ENCODE assay signal across 15 cellular contexts in the genomic region with DNA sequence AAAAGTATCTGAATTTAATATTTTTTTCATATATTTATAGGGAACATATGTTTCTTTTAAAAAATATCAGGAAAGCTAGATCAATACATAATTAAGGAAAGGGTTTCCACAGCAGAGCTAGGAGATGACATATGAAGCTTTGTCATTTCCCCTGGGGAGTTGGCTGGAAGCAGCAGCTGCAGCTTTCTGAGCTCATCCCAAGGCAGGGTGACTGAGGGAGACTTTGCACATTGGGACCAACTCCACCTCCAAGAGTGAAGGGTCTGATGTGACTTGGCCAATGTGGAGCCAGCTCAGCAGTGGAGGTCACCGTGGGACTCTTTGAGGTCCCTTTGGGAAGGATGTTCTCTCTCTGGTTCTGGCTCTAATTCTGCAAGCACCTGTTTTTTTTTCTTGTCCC.
DNase-seq lines count a peak whose midpoint lies in the region; ATAC-seq and TF ChIP-seq lines count a peak whose summit lies in the region.
"Had no signal": no experiment of that assay in that cellular context is flagged by ENCODE, and none has a peak within 500 bp of the region (broad histone marks: within the 10 kb centered on the region; RNA-seq: fewer than 3 reads in every experiment).

No MANE protein-coding gene starts in this region.

- no peak for TF ChIP-seq CTCF in glutamatergic neuron (IDR thresholded peaks at IDR 0.05; ENCODE audit: partially characterized antibody, unreplicated experiment)

- H3K27ac Mint-ChIP-seq in glutamatergic neuron (ENCODE audit: unreplicated experiment): peak overlapping the region; percentile 96

- DNase-seq in ELR (ENCODE audit: low read depth) (peak; percentile 2), NCI-H1092 (lab: John Stamatoyannopoulos, UW) (peak; percentile 2), NCI-H524 (lab: John Stamatoyannopoulos, UW) (peak; percentile 70 to 86), glutamatergic neuron (peak; percentile 56), iPS-NIHi7 (ENCODE audit: extremely low spot score) (no peak), NCI-H2081 treated with DMSO at 0.1 percent for 48 hours (lab: John Stamatoyannopoulos, UW) (no peak)
- DNase-seq: ACHN, C1 segment of cervical spinal cord, DND-41, HCEC 1CT, NCI-H187 treated with DMSO at 0.1 percent for 48 hours, NCI-H526 had no signal

- no peak for ATAC-seq in HG03045 (IDR thresholded peaks at IDR 0.05; ENCODE audit: unreplicated experiment)
- ATAC-seq in GM21528 (IDR thresholded peaks at IDR 0.05; ENCODE audit: low FRiP score, unreplicated experiment): no peak
- ATAC-seq: Right ventricle myocardium inferior had no signal

- H3K4me1 Mint-ChIP-seq in glutamatergic neuron (ENCODE audit: low read depth, unreplicated experiment): peaks cover 29% of the 10 kb centered on the region

- peaks cover 6% of the 10 kb centered on the region for H3K27me3 Mint-ChIP-seq in glutamatergic neuron (ENCODE audit: unreplicated experiment)

- peaks cover 5% of the 10 kb centered on the region for H3K9me3 Mint-ChIP-seq in glutamatergic neuron (ENCODE audit: unreplicated experiment)

- peaks cover 4% of the 10 kb centered on the region for H3K36me3 Mint-ChIP-seq in glutamatergic neuron (ENCODE audit: unreplicated experiment)

- no peak overlapping the region for H3K4me3 Mint-ChIP-seq in glutamatergic neuron (ENCODE audit: unreplicated experiment)

Comparison
In these comparisons a context has a peak if more than half of its experiments do, and no peak if none do; other contexts are left out.
1. DNase-seq: peak in ELR (single experiment), NCI-H1092 (single experiment), NCI-H524 (2 of 2) and glutamatergic neuron (single experiment); none in iPS-NIHi7 (single experiment) and NCI-H2081 treated with DMSO at 0.1 percent for 48 hours (single experiment).